ENCODE assay signal across 15 cellular contexts in the genomic region with DNA sequence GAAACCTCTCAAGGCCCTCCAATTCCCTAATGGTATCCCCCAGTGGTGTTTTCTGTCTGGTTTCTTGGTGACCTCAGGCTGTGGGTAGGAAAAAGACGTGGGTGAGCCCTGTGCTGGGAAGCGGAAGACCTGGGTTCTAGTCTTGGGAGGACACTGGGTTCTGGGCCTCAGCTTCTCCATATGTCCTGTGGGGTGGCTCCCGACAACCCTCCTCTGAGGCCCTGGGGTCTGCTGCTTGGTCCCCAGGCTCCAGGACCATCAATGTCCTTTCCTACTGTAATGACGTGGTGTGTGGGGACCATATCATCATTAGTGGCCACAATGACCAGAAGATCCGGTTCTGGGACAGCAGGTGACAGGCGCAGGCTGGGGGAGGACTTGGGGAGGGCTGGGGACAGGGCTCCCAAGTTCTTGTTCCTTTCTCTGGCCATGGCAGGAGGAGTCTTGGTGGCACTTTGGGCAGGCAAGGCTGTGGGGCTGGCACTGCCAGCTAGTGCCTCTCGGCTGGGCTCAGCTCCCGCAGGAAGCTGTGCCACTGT. TPM values are rescaled to one million over a fixed set of nuclear protein-coding genes. Genes with fewer than 3 reads are reported as not detected.
DNase-seq lines count a peak whose midpoint lies in the region; ATAC-seq and TF ChIP-seq lines count a peak whose summit lies in the region.
"Had no signal": no experiment of that assay in that cellular context is flagged by ENCODE, and none has a peak within 500 bp of the region (broad histone marks: within the 10 kb centered on the region; RNA-seq: fewer than 3 reads in every experiment).

No MANE protein-coding gene starts in this region.

- no peak overlapping the region for H2AFZ ChIP-seq in PC-3 (ENCODE audit: low read length)
- H2AFZ ChIP-seq: PC-9 had no signal

- CTCF ChIA-PET in activated CD4-positive, alpha-beta T cell treated with anti-CD3 and anti-CD28 coated beads for 36 hours (lab: Charles Lee): interaction anchor here (0.7 to 2.9 kb wide), 4 partner anchors 14 to 418 kb away, joined by 3 to 11 read pairs (median 6); no protein-coding TSS in a partner anchor
- CTCF ChIA-PET in PC-3 (lab: Charles Lee): no interaction called here

- H3K27me3 ChIP-seq in PC-3 (ENCODE audit: low read length): no peaks in the 10 kb centered on the region
- H3K27me3 ChIP-seq: transverse colon had no signal

- no peaks in the 10 kb centered on the region for H3F3A ChIP-seq in PC-3 (ENCODE audit: low read length, unreplicated experiment)

- no TSS peak for BruUV-seq in PC-3 (replicated peaks; lab: Mats Ljungman, UMichigan)

- H3K4me1 Mint-ChIP-seq in activated CD4-positive, alpha-beta T cell treated with anti-CD3 and anti-CD28 coated beads for 36 hours: peaks cover 11% of the 10 kb centered on the region
- peaks cover 76% of the 10 kb centered on the region for H3K4me1 Mint-ChIP-seq in dendritic cell treated with granulocyte-macrophage colony-stimulating factor and Interleukin-4, amounts not matched to agents 40 ng/mL and 50 ng/mL, for 4 days (ENCODE audit: low read depth)

- POLR2A ChIA-PET in activated CD4-positive, alpha-beta T cell treated with anti-CD3 and anti-CD28 coated beads for 36 hours (lab: Charles Lee): no interaction called here
- POLR2A ChIA-PET in PC-3 (lab: Charles Lee; ENCODE audit: unreplicated experiment): no interaction called here

- no peak overlapping the region for H3K4me2 ChIP-seq in PC-3 (ENCODE audit: low read length)
- H3K4me2 ChIP-seq: PC-9 had no signal

- no peaks in the 10 kb centered on the region for H3K9me3 ChIP-seq in PC-3 (ENCODE audit: low read length)
- H3K9me3 ChIP-seq: transverse colon had no signal

- ATAC-seq in activated CD4-positive, alpha-beta T cell treated with anti-CD3 and anti-CD28 coated beads for 36 hours: no peak
- ATAC-seq in PC-3 (no peak), GM19397 (IDR thresholded peaks at IDR 0.05; ENCODE audit: unreplicated experiment) (no peak), HG02798 (IDR thresholded peaks at IDR 0.05; ENCODE audit: poor library complexity, unreplicated experiment) (no peak)
- ATAC-seq: sciatic nerve had no signal

- no peak for TF ChIP-seq CTCF in PC-3 (conservative IDR thresholded peaks at IDR 0.05; ENCODE audit: low read depth, low read length)
- no peak for TF ChIP-seq CTCF in GM20000 (IDR thresholded peaks at IDR 0.05; ENCODE audit: extremely low read depth, missing control alignments)

- H3K9me3 Mint-ChIP-seq in activated CD4-positive, alpha-beta T cell treated with anti-CD3 and anti-CD28 coated beads for 36 hours (ENCODE audit: low read depth): no peaks in the 10 kb centered on the region
- no peaks in the 10 kb centered on the region for H3K9me3 Mint-ChIP-seq in dendritic cell treated with granulocyte-macrophage colony-stimulating factor and Interleukin-4, amounts not matched to agents 40 ng/mL and 50 ng/mL, for 4 days

- H3K36me3 ChIP-seq in PC-3 (ENCODE audit: low read depth, low read length): no peaks in the 10 kb centered on the region
- H3K36me3 ChIP-seq: transverse colon had no signal

- DNase-seq in activated CD4-positive, alpha-beta T cell treated with anti-CD3 and anti-CD28 coated beads for 36 hours: no peak
- DNase-seq in activated CD4-positive, alpha-beta T cell treated with anti-CD3 and anti-CD28 coated beads, Interleukin-2, amount 50 U/mL, for 48 hours: no peak
- peak; percentile 1 for DNase-seq in PC-3
- DNase-seq in GM20000 (ENCODE audit: low spot score): no peak
- DNase-seq: foreskin melanocyte; NCI-H2029 treated with DMSO at 0.1 percent for 48 hours; NCI-H524 treated with DMSO at 0.1 percent for 48 hours; PC-9; stimulated activated CD4-positive, alpha-beta T cell treated with anti-CD3 and anti-CD28 coated beads, Interleukin-4, amount 100 ng/mL, for 1 hour; transverse colon had no signal

- intact Hi-C loops in activated CD4-positive, alpha-beta T cell treated with anti-CD3 and anti-CD28 coated beads for 36 hours (cut with DNase I, micrococcal nuclease): no loop called here
- intact Hi-C loops in PC-3 (cut with micrococcal nuclease): no loop called here
- intact Hi-C loops in dendritic cell treated with granulocyte-macrophage colony-stimulating factor and Interleukin-4, amounts not matched to agents 40 ng/mL and 50 ng/mL, for 4 days (cut with micrococcal nuclease): no loop called here

- H3K36me3 Mint-ChIP-seq in activated CD4-positive, alpha-beta T cell treated with anti-CD3 and anti-CD28 coated beads for 36 hours (ENCODE audit: low read depth): peaks cover 19% of the 10 kb centered on the region
- peaks cover 100% of the 10 kb centered on the region for H3K36me3 Mint-ChIP-seq in dendritic cell treated with granulocyte-macrophage colony-stimulating factor and Interleukin-4, amounts not matched to agents 40 ng/mL and 50 ng/mL, for 4 days (ENCODE audit: low read depth)

- no peak overlapping the region for H3K9ac ChIP-seq in PC-3 (ENCODE audit: low read length)

- H3K27ac ChIP-seq in PC-3 (ENCODE audit: low read length) (no peak overlapping the region), skin epidermis (peak overlapping the region in 12 of 21 experiments; percentile 29 to 77 (median 48))
- H3K27ac ChIP-seq: PC-9 had no signal

- H3K4me1 ChIP-seq in PC-3 (ENCODE audit: insufficient read depth, low read length): no peaks in the 10 kb centered on the region

- no peaks in the 10 kb centered on the region for H4K20me1 ChIP-seq in PC-3 (ENCODE audit: low read length)

- no peaks in the 10 kb centered on the region for H3K79me2 ChIP-seq in PC-3 (ENCODE audit: low read length)

- no peak overlapping the region for H3K4me3 Mint-ChIP-seq in activated CD4-positive, alpha-beta T cell treated with anti-CD3 and anti-CD28 coated beads for 36 hours
- H3K4me3 Mint-ChIP-seq in dendritic cell treated with granulocyte-macrophage colony-stimulating factor and Interleukin-4, amounts not matched to agents 40 ng/mL and 50 ng/mL, for 4 days: no peak overlapping the region

- H3K4me3 ChIP-seq in PC-3 (ENCODE audit: low read length) (no peak overlapping the region), skin epidermis (no peak overlapping the region)
- H3K4me3 ChIP-seq: PC-9, transverse colon had no signal

- H3K27me3 Mint-ChIP-seq in activated CD4-positive, alpha-beta T cell treated with anti-CD3 and anti-CD28 coated beads for 36 hours: no peaks in the 10 kb centered on the region
- no peaks in the 10 kb centered on the region for H3K27me3 Mint-ChIP-seq in dendritic cell treated with granulocyte-macrophage colony-stimulating factor and Interleukin-4, amounts not matched to agents 40 ng/mL and 50 ng/mL, for 4 days

- H3K9me2 ChIP-seq in PC-3 (replicated peaks; ENCODE audit: low read length): no peaks in the 10 kb centered on the region

- peak overlapping the region; percentile 64 for H3K27ac Mint-ChIP-seq in activated CD4-positive, alpha-beta T cell treated with anti-CD3 and anti-CD28 coated beads for 36 hours
- peak overlapping the region; percentile 77 for H3K27ac Mint-ChIP-seq in dendritic cell treated with granulocyte-macrophage colony-stimulating factor and Interleukin-4, amounts not matched to agents 40 ng/mL and 50 ng/mL, for 4 days

RNA-seq across cellular contexts. Expression of a gene that starts 12.8 kb away (rescaled TPM):
- total RNA-seq in activated CD4-positive, alpha-beta T cell treated with anti-CD3 and anti-CD28 coated beads for 36 hours: 10 to 100 TPM; 55.3 to 59.4 TPM
- total RNA-seq in PC-3 (2014; rRNA removed): 12.2 and 16.2 TPM in 2 replicates

RNA-seq across cellular contexts. Expression of a gene that starts 33.2 kb away (rescaled TPM):
- total RNA-seq in activated CD4-positive, alpha-beta T cell treated with anti-CD3 and anti-CD28 coated beads for 36 hours: 10 to 100 TPM in 1 of 2 experiments, 1 to 10 TPM in 1; 8.3 to 12.9 TPM
- total RNA-seq in PC-3 (2014; rRNA removed): 284 and 362 TPM in 2 replicates

Comparison
In these comparisons a context has a peak if more than half of its experiments do, and no peak if none do; other contexts are left out.
1. RNA of a gene that starts 33.2 kb away (total RNA-seq): 284 to 362 TPM in PC-3; 8.3 to 12.9 TPM in activated CD4-positive, alpha-beta T cell treated with anti-CD3 and anti-CD28 coated beads for 36 hours; every median in the first group is over 10 times any median in the second.